1 cellular context compared by ENCODE assay signal in genomic region chr13:111035861-111036260, GRCh38.
TF ChIP-seq lines count a peak whose summit lies in the region.

No MANE protein-coding gene starts in this region.

TF ChIP-seq in SK-N-SH treated with all-trans-retinoic acid at 6 μM for 48 hours, 23 proteins besides CTCF, POLR2A, EP300 and RAD21 (continued from another document):
- no peak for TF ChIP-seq GLIS3 (CRISPR knock-in tag; IDR thresholded peaks at IDR 0.05)
